ENCODE assay signal across 11 cellular contexts in the genomic region with DNA sequence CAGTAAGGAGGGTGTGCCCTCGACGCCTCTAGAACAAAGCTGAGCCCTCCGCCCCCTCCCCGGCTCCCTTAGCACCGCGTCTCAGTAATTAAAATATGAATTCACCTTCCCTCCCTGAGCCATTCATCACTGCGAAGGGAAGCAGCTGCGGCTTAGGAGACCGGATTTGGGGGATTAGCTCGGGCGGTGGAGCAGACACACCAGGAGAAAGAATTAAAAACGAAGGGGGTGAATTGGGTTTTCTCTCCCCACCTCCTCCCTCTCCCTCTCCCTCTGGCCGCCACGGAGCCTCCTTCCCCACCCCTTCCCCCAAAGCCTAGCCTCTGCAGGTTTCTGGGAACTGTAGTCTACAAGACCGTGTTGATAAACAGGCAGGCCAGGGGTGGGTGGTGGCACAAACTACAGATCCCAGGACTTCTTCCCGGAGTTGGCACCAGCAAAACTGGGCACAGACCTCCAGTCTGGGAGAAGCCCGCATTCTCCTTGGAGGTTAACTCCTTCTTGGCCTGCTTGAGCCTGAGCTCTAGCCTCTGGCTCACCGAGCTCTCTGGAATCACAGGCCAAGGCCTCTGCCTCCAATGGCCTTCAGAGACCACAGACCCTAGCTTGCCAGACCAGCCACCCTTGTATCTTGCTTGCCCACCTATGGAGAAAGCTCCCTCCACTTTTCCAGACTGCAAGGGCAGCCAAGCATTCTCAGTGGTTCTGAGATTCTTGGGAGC. TPM values are rescaled to one million over a fixed set of nuclear protein-coding genes. Genes with fewer than 3 reads are reported as not detected.
DNase-seq lines count a peak whose midpoint lies in the region; ATAC-seq and TF ChIP-seq lines count a peak whose summit lies in the region.
"Had no signal": no experiment of that assay in that cellular context is flagged by ENCODE, and none has a peak within 500 bp of the region (broad histone marks: within the 10 kb centered on the region; RNA-seq: fewer than 3 reads in every experiment).

No MANE protein-coding gene starts in this region.

- DNase-seq in DMS 273 treated with DMSO at 0.1 percent for 48 hours (lab: John Stamatoyannopoulos, UW) (peak; percentile 25), NCI-H69 (lab: John Stamatoyannopoulos, UW) (peak; percentile 99), globus pallidus (ENCODE audit: low spot score) (peak; percentile 72), ovary (peak in 4 of 5 donors; percentile 52 to 75 (median 60)), NCI-H187 (lab: John Stamatoyannopoulos, UW) (no peak), spleen (no peak)
- DNase-seq in naive thymus-derived CD4-positive, alpha-beta T cell, result no peak
- DNase-seq: activated naive CD4-positive, alpha-beta T cell treated with anti-CD3 and anti-CD28 coated beads, Interleukin-2, amount 10 ng/mL, durations not matched to agents 7 days and 5 days had no signal

- peaks cover 0 to 11% (median 0%) of the 10 kb centered on the region in 5 donors for H3K27me3 Mint-ChIP-seq in naive thymus-derived CD4-positive, alpha-beta T cell

- TF ChIP-seq CTCF in ovary (IDR thresholded peaks at IDR 0.05) (no peak), spleen (IDR thresholded peaks at IDR 0.05 in 8 of 11, conservative IDR thresholded peaks at IDR 0.05 in 3 of 11) (no peak)

- CTCF ChIA-PET in naive thymus-derived CD4-positive, alpha-beta T cell (lab: Charles Lee), result interaction anchor here (1.0 kb wide), 1 partner anchor 9 kb away, joined by 3 read pairs; no protein-coding TSS in a partner anchor

- peaks cover 18 to 24% (median 19%) of the 10 kb centered on the region in 7 donors for H3K4me1 Mint-ChIP-seq in naive thymus-derived CD4-positive, alpha-beta T cell

- H3K36me3 ChIP-seq in ovary, result no peaks in the 10 kb centered on the region
- no peaks in the 10 kb centered on the region for H3K36me3 ChIP-seq in naive thymus-derived CD4-positive, alpha-beta T cell (ENCODE audit: control insufficient read depth in 2 of 3, insufficient read depth in 3 of 3, low read length in 3 of 3)
- no peaks in the 10 kb centered on the region for H3K36me3 ChIP-seq in spleen
- H3K36me3 ChIP-seq: tibial nerve had no signal

- 9 to 11% (median 11%) methylated on average over 18 of the region's 18 CpGs for WGBS in ovary, 3 donors
- 31 to 44% (median 36%) methylated on average over 18 of the region's 18 CpGs for WGBS in spleen, 5 donors

- H3K4me3 ChIP-seq in ovary, result peak overlapping the region; percentile 1
- H3K4me3 ChIP-seq in naive thymus-derived CD4-positive, alpha-beta T cell (ENCODE audit: low read length), result no peak overlapping the region
- no peak overlapping the region for H3K4me3 ChIP-seq in spleen

- intact Hi-C loops in ovary (cut with DNase I), result no loop called here
- intact Hi-C loops in naive thymus-derived CD4-positive, alpha-beta T cell (cut with micrococcal nuclease), result loop anchor here in 1 of 2 donors (5.0 kb wide), 2 partner anchors 42 to 93 kb away; no protein-coding TSS in a partner anchor
- intact Hi-C loops in spleen (cut with DNase I; ENCODE audit: low total_unique reads), result no loop called here

- no peak for TF ChIP-seq EP300 in ovary (IDR thresholded peaks at IDR 0.05)

- H3K27ac ChIP-seq in ovary (peak overlapping the region in 1 of 2 donors; percentile 41), spleen (no peak overlapping the region)
- H3K27ac ChIP-seq in naive thymus-derived CD4-positive, alpha-beta T cell (ENCODE audit: low read depth, low read length), result no peak overlapping the region

- no peaks in the 10 kb centered on the region for H3K36me3 Mint-ChIP-seq in naive thymus-derived CD4-positive, alpha-beta T cell
- H3K36me3 Mint-ChIP-seq: activated naive CD4-positive, alpha-beta T cell treated with anti-CD3 and anti-CD28 coated beads, Interleukin-2, amount 10 ng/mL, durations not matched to agents 7 days and 5 days had no signal

- POLR2A ChIA-PET in naive thymus-derived CD4-positive, alpha-beta T cell (lab: Charles Lee), result no interaction called here

- no peak for ATAC-seq in HG03196 (IDR thresholded peaks at IDR 0.05; ENCODE audit: unreplicated experiment)
- ATAC-seq in naive thymus-derived CD4-positive, alpha-beta T cell, result no peak

- H3K9me3 Mint-ChIP-seq in naive thymus-derived CD4-positive, alpha-beta T cell, result no peaks in the 10 kb centered on the region
- H3K9me3 Mint-ChIP-seq: activated naive CD4-positive, alpha-beta T cell treated with anti-CD3 and anti-CD28 coated beads, Interleukin-2, amount 10 ng/mL, durations not matched to agents 7 days and 5 days had no signal

- H3K9me3 ChIP-seq in ovary (no peaks in the 10 kb centered on the region), spleen (no peaks in the 10 kb centered on the region)
- no peaks in the 10 kb centered on the region for H3K9me3 ChIP-seq in naive thymus-derived CD4-positive, alpha-beta T cell (ENCODE audit: control insufficient read depth in 2 of 3, low read length in 3 of 3)
- H3K9me3 ChIP-seq: tibial nerve had no signal

- no peaks in the 10 kb centered on the region for H3K27me3 ChIP-seq in ovary
- no peaks in the 10 kb centered on the region for H3K27me3 ChIP-seq in naive thymus-derived CD4-positive, alpha-beta T cell (ENCODE audit: control insufficient read depth in 2 of 2, insufficient read depth in 2 of 2, low read length in 2 of 2)
- H3K27me3 ChIP-seq in spleen (replicated peaks in 1 of 7), result peaks cover 0 to 49% (median 0%) of the 10 kb centered on the region in 7 donors

- H3K4me3 Mint-ChIP-seq in naive thymus-derived CD4-positive, alpha-beta T cell, result no peak overlapping the region
- H3K4me3 Mint-ChIP-seq: activated naive CD4-positive, alpha-beta T cell treated with anti-CD3 and anti-CD28 coated beads, Interleukin-2, amount 10 ng/mL, durations not matched to agents 7 days and 5 days had no signal

- H3K4me1 ChIP-seq in ovary (ENCODE audit: insufficient read depth), result peaks cover 10% of the 10 kb centered on the region
- peaks cover 17 to 18% of the 10 kb centered on the region in 2 donors for H3K4me1 ChIP-seq in naive thymus-derived CD4-positive, alpha-beta T cell (ENCODE audit: control insufficient read depth in 2 of 2, insufficient read depth in 2 of 2, low read length in 2 of 2)
- peaks cover 10 to 48% (median 29%) of the 10 kb centered on the region in 6 donors for H3K4me1 ChIP-seq in spleen

- no peak overlapping the region for H3K27ac Mint-ChIP-seq in naive thymus-derived CD4-positive, alpha-beta T cell
- H3K27ac Mint-ChIP-seq: activated naive CD4-positive, alpha-beta T cell treated with anti-CD3 and anti-CD28 coated beads, Interleukin-2, amount 10 ng/mL, durations not matched to agents 7 days and 5 days had no signal

- TF ChIP-seq POLR2A in ovary (IDR thresholded peaks at IDR 0.05) (no peak), spleen (IDR thresholded peaks at IDR 0.05) (no peak)

RNA-seq across cellular contexts. Expression of gene BLACAT1, which starts 10.8 kb away (rescaled TPM):
- total RNA-seq in ovary (1 to 10 TPM in 3 of 7 donors, under 1 TPM in 4; 0.08 to 2.1 (median 0.60) TPM), spleen (under 1 TPM in 5 of 7 donors, not detected in 2; 0.19 to 0.51 (median 0.24) TPM)
- polyA plus RNA-seq in ovary (under 1 TPM; 0.15 to 0.30 TPM), spleen (under 1 TPM in 1 of 3 donors, not detected in 2; 0.02 TPM)
- total RNA-seq in naive thymus-derived CD4-positive, alpha-beta T cell, result under 1 TPM in 4 of 5 experiments, not detected in 1; 0.12 to 0.44 (median 0.31) TPM
- under 1 TPM in 1 of 2 donors, not detected in 1; 0.13 TPM for polyA plus RNA-seq in naive thymus-derived CD4-positive, alpha-beta T cell
- total RNA-seq: mononuclear cell had no signal

RNA-seq across cellular contexts. Expression of gene LEMD1, which starts 23.2 kb away (rescaled TPM):
- total RNA-seq in ovary (1 to 10 TPM in 4 of 7 donors, under 1 TPM in 2, not detected in 1; 0.43 to 7.0 (median 1.2) TPM), spleen (not detected)
- polyA plus RNA-seq in ovary (under 1 TPM; 0.58 to 0.90 TPM), spleen (not detected)
- total RNA-seq in naive thymus-derived CD4-positive, alpha-beta T cell, result under 1 TPM in 1 of 5 experiments, not detected in 4; 0.97 TPM
- polyA plus RNA-seq in naive thymus-derived CD4-positive, alpha-beta T cell, result not detected
- total RNA-seq: tibial nerve had no signal

RNA-seq across cellular contexts. Expression of gene CDK18, which starts 59.4 kb away (rescaled TPM):
- total RNA-seq in ovary, result 10 to 100 TPM; 11.0 to 31.5 (median 19.6) TPM
- 10 to 100 TPM in 1 of 2 donors, 1 to 10 TPM in 1; 6.3 to 13.3 TPM for polyA plus RNA-seq in ovary
- total RNA-seq in naive thymus-derived CD4-positive, alpha-beta T cell, result 1 to 10 TPM in 4 of 5 experiments, under 1 TPM in 1; 0.85 to 3.6 (median 3.0) TPM
- polyA plus RNA-seq in naive thymus-derived CD4-positive, alpha-beta T cell, result 1 to 10 TPM in 1 of 2 donors, under 1 TPM in 1; 0.20 to 1.8 TPM
- total RNA-seq in spleen, result 10 to 100 TPM; 14.1 to 25.3 (median 22.4) TPM
- 10 to 100 TPM in 1 of 3 donors, 1 to 10 TPM in 2; 3.5 to 15.3 (median 5.5) TPM for polyA plus RNA-seq in spleen

Comparison
In these comparisons a context has a peak if more than half of its experiments do, and no peak if none do; other contexts are left out.
1. DNase-seq: peak in DMS 273 treated with DMSO at 0.1 percent for 48 hours (single experiment), NCI-H69 (single experiment), globus pallidus (single experiment) and ovary (4 of 5); none in NCI-H187 (0 of 2), naive thymus-derived CD4-positive, alpha-beta T cell (0 of 9) and spleen (single experiment).